In the genomic region with DNA sequence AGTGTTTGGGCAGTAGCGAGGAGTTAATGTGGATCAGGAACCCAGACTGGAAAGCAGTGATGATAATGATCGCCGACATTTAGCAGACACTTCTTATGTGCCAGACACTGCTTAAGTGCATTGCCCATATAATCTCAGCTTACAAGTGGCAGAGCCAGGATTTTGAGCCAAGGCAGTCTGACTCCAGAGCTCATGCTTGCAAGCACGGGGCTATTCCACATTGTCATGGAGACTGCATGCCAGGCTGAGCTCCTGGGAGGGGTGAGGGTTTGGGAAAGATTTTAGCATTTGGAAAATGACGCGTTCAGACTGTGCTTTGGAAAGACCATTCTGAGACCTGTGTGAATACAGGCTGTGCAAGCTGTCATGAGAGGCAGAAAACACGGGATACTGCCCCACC, we compare ENCODE assay signal across 13 cellular contexts.
DNase-seq lines count a peak whose midpoint lies in the region; ATAC-seq and TF ChIP-seq lines count a peak whose summit lies in the region.
"Had no signal": no experiment of that assay in that cellular context is flagged by ENCODE, and none has a peak within 500 bp of the region (broad histone marks: within the 10 kb centered on the region; RNA-seq: fewer than 3 reads in every experiment).

No MANE protein-coding gene starts in this region.

- H3K4me2 ChIP-seq in OCI-LY7 (ENCODE audit: low read length): no peak overlapping the region

- H3K4me3 ChIP-seq in OCI-LY7 (ENCODE audit: low read depth, low read length, poor library complexity, severe bottlenecking): no peak overlapping the region

- peak overlapping the region; percentile 21 for H3K27ac ChIP-seq in temporal lobe (ENCODE audit: low read depth, low read length)
- H3K27ac ChIP-seq in OCI-LY7 (ENCODE audit: low read depth, low read length, poor library complexity, severe bottlenecking): no peak overlapping the region

- H4K20me1 ChIP-seq in OCI-LY7 (ENCODE audit: insufficient read depth, low read length): no peaks in the 10 kb centered on the region

- CTCF ChIA-PET in OCI-LY7 (lab: Charles Lee; ENCODE audit: unreplicated experiment): no interaction called here

- no TSS peak for BruUV-seq in OCI-LY7 (replicated peaks; lab: Mats Ljungman, UMichigan)

- H3K9me2 ChIP-seq in OCI-LY7 (ENCODE audit: insufficient read depth, low read length): no peaks in the 10 kb centered on the region

- H3K36me3 ChIP-seq in OCI-LY7 (ENCODE audit: insufficient read depth, low read length): no peaks in the 10 kb centered on the region

- no peak for TF ChIP-seq CTCF in OCI-LY7 (conservative IDR thresholded peaks at IDR 0.05; ENCODE audit: low read length)

- no peaks in the 10 kb centered on the region for H3K79me2 ChIP-seq in OCI-LY7 (ENCODE audit: insufficient read depth, low read depth, low read length)

- intact Hi-C loops in OCI-LY7 (cut with micrococcal nuclease; ENCODE audit: unreplicated experiment): no loop called here

- ATAC-seq in GM19023 (IDR thresholded peaks at IDR 0.05; ENCODE audit: unreplicated experiment): no peak
- ATAC-seq: esophagus mucosa had no signal

- no peak overlapping the region for H2AFZ ChIP-seq in OCI-LY7 (ENCODE audit: low read length)

- no peaks in the 10 kb centered on the region for H3K9me3 ChIP-seq in OCI-LY7 (ENCODE audit: low read length)

- POLR2A ChIA-PET in OCI-LY7 (lab: Charles Lee): interaction anchor here (0.6 to 1.9 kb wide), 3 partner anchors 11 to 282 kb away, joined by 3 to 5 read pairs (median 3); no protein-coding TSS in a partner anchor

- H3K4me1 ChIP-seq in OCI-LY7 (ENCODE audit: insufficient read depth, low read length, poor library complexity, severe bottlenecking): no peaks in the 10 kb centered on the region

- DNase-seq in NCI-H1105 treated with DMSO at 0.1 percent for 48 hours (lab: John Stamatoyannopoulos, UW) (peak; percentile 6), NCI-H1105 (lab: John Stamatoyannopoulos, UW) (no peak), astrocyte of the hippocampus (ENCODE audit: low read depth, low spot score) (peak; percentile 61), hippocampal formation (lab: John Stamatoyannopoulos, UW) (peak; percentile 6 to 42), OCI-LY7 (ENCODE audit: low spot score) (no peak)
- no peak for DNase-seq in stimulated activated CD4-positive, alpha-beta T cell treated with anti-CD3 and anti-CD28 coated beads, Interleukin-12 subunit alpha, Interleukin-12 subunit beta, amount 100 ng/mL, for 4 hours
- DNase-seq: Kasumi-1; NCI-H510A treated with DMSO at 0.1 percent for 48 hours; SIG-M5; stimulated activated CD4-positive, alpha-beta T cell treated with anti-CD3 and anti-CD28 coated beads, Interleukin-4, amount 100 ng/mL, for 24 hours had no signal

Comparison
In these comparisons a context has a peak if more than half of its experiments do, and no peak if none do; other contexts are left out.
1. DNase-seq: peak in NCI-H1105 treated with DMSO at 0.1 percent for 48 hours (single experiment), astrocyte of the hippocampus (single experiment) and hippocampal formation (2 of 2); none in NCI-H1105 (single experiment), OCI-LY7 (single experiment) and stimulated activated CD4-positive, alpha-beta T cell treated with anti-CD3 and anti-CD28 coated beads, Interleukin-12 subunit alpha, Interleukin-12 subunit beta, amount 100 ng/mL, for 4 hours (single experiment).